In the genomic region with DNA sequence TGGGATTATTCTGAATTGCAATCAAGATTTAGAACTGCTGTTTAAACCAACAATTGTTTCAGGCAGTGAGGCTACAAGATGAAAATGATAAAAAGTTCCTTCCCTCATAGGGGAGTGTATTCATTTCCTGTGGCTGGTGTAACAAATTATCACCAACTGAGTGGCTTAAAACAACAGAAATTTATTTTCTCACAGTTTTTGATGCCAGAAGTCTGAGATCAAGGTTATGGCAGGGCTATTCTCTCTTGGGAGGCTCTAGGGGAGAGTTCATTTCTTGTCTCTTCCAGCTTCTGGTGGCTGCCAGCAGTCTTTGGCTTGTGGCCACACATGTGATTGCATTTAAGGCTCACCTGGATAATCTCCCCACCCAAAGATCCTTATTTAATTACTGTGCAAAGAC, we compare ENCODE assay signal across 27 cellular contexts.
"Had no signal": no experiment of that assay in that cellular context is flagged by ENCODE, and none has a peak within 500 bp of the region (broad histone marks: within the 10 kb centered on the region; RNA-seq: fewer than 3 reads in every experiment).

No MANE protein-coding gene starts in this region.

- H3K4me1 ChIP-seq: adrenal gland, body of pancreas, colonic mucosa had no signal

- H3K4me3 ChIP-seq: adrenal gland, body of pancreas, colonic mucosa had no signal

- H3K9me3 ChIP-seq: adrenal gland, body of pancreas, colonic mucosa had no signal

- H3K27me3 ChIP-seq: adrenal gland, body of pancreas, colonic mucosa had no signal

- DNase-seq: activated CD4-positive, alpha-beta memory T cell treated with anti-CD3 and anti-CD28 coated beads for 36 hours; activated CD4-positive, alpha-beta T cell treated with anti-CD3 and anti-CD28 coated beads for 36 hours; activated CD4-positive, alpha-beta T cell treated with anti-CD3 and anti-CD28 coated beads, Interleukin-2, amount 10 ng/mL, durations not matched to agents 24 days and 14 days; activated CD4-positive, CD25-positive, alpha-beta regulatory T cell; activated CD4-positive, CD25-positive, alpha-beta regulatory T cell treated with anti-CD3 and anti-CD28 coated beads, Interleukin-2, amount 50 U/mL, for 72 hours; activated CD8-positive, alpha-beta memory T cell treated with anti-CD3 and anti-CD28 coated beads, Interleukin-2, amount 10 ng/mL, durations not matched to agents 7 days and 5 days; activated CD8-positive, alpha-beta memory T cell treated with anti-CD3 and anti-CD28 coated beads, Interleukin-2, amount 50 U/mL, for 4 hours; activated CD8-positive, alpha-beta T cell treated with anti-CD3 and anti-CD28 coated beads, Interleukin-2, amount 10 ng/mL, durations not matched to agents 7 days and 5 days; activated effector memory CD4-positive, alpha-beta T cell treated with anti-CD3 and anti-CD28 coated beads, Interleukin-2, amount 50 U/mL, for 16 hours; activated naive CD4-positive, alpha-beta T cell treated with anti-CD3 and anti-CD28 coated beads for 36 hours; activated naive CD8-positive, alpha-beta T cell treated with anti-CD3 and anti-CD28 coated beads for 36 hours; activated naive CD8-positive, alpha-beta T cell treated with anti-CD3 and anti-CD28 coated beads, Interleukin-2, amount 50 U/mL, for 24 hours; activated T-cell treated with anti-CD3 and anti-CD28 coated beads, Interleukin-2, amount 50 U/mL, for 1 hour; activated T-cell treated with anti-CD3 and anti-CD28 coated beads, Interleukin-2, amount 50 U/mL, for 48 hours; adrenal gland; amygdala; aorta; body of pancreas; central memory CD4-positive, alpha-beta T cell; cerebellar nuclear complex; colonic mucosa; effector CD8-positive, alpha-beta T cell; foreskin fibroblast; head of caudate nucleus; T-helper 2 cell had no signal

- H3K36me3 ChIP-seq: adrenal gland, colonic mucosa had no signal

- FAIRE-seq: frontal cortex had no signal

- H3K27ac ChIP-seq: adrenal gland, body of pancreas, colonic mucosa had no signal

- ATAC-seq: activated CD4-positive, alpha-beta T cell treated with anti-CD3 and anti-CD28 coated beads for 36 hours; activated CD8-positive, alpha-beta memory T cell treated with anti-CD3 and anti-CD28 coated beads, Interleukin-2, amount 10 ng/mL, durations not matched to agents 7 days and 5 days; activated CD8-positive, alpha-beta T cell treated with anti-CD3 and anti-CD28 coated beads, Interleukin-2, amount 10 ng/mL, durations not matched to agents 7 days and 5 days; activated naive CD8-positive, alpha-beta T cell treated with anti-CD3 and anti-CD28 coated beads, Interleukin-2, amount 50 U/mL, for 24 hours; body of pancreas; esophagus mucosa had no signal
